Comparison of ENCODE assay signal across 15 cellular contexts in the genomic region with DNA sequence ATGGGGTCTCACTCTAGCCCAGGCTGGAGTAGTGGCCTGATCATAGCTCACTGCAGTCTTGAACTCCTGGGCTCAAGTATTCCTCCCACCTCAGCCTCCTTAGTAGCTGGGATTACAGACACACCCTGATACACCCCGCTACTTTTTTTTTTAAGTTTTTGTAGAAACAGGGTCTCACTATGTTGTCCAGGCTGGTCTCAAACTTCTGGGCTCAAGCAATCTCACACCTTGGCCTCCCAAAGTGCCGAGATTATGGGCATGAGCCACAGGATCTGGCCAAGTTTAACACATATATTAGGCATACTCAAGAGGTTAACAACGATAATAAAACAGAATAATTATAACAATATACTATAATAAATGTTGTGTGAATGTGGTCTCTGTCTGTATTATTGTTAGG. TPM values are rescaled to one million over a fixed set of nuclear protein-coding genes. Genes with fewer than 3 reads are reported as not detected.
"Had no signal": no experiment of that assay in that cellular context is flagged by ENCODE, and none has a peak within 500 bp of the region (broad histone marks: within the 10 kb centered on the region; RNA-seq: fewer than 3 reads in every experiment).

No MANE protein-coding gene starts in this region.

- H3K4me1 ChIP-seq: ascending aorta, neural progenitor cell had no signal

- H3K27ac ChIP-seq: ascending aorta, dorsolateral prefrontal cortex, hepatocyte, neural progenitor cell, ovary, transverse colon, vagina had no signal

- H3K27ac Mint-ChIP-seq: activated T-helper 2 cell treated with anti-CD3 and anti-CD28 coated beads, Interferon-gamma antibody, Interleukin-2, Interleukin-4, amounts not matched to agents 10 μg/mL and 5 μg/mL and 100 μg/mL, durations not matched to agents 14 hours and 24 hours and 36 hours; endodermal cell; neural progenitor cell had no signal

- DNase-seq: activated CD4-positive, alpha-beta T cell treated with anti-CD3 and anti-CD28 coated beads, Interleukin-2, amount 50 U/mL, for 48 hours; activated CD4-positive, CD25-positive, alpha-beta regulatory T cell treated with anti-CD3 and anti-CD28 coated beads, Interleukin-2, amount 50 U/mL, for 72 hours; activated naive CD4-positive, alpha-beta T cell treated with anti-CD3 and anti-CD28 coated beads, Interleukin-2, amount 10 ng/mL, durations not matched to agents 7 days and 5 days; dorsolateral prefrontal cortex; endodermal cell; ovary; stimulated activated naive CD4-positive, alpha-beta T cell; T-helper 9 cell; transverse colon had no signal

- H3K4me1 Mint-ChIP-seq: endodermal cell had no signal

- H3K27me3 Mint-ChIP-seq: activated naive CD4-positive, alpha-beta T cell treated with anti-CD3 and anti-CD28 coated beads, Interleukin-2, amount 10 ng/mL, durations not matched to agents 7 days and 5 days had no signal

- H3K9me3 ChIP-seq: ascending aorta, ovary, transverse colon, vagina had no signal

- H3K27me3 ChIP-seq: ascending aorta, dorsolateral prefrontal cortex, hepatocyte, neural progenitor cell, ovary, transverse colon, vagina had no signal

- H3K4me3 ChIP-seq: ascending aorta, dorsolateral prefrontal cortex, hepatocyte, neural progenitor cell, ovary, transverse colon, vagina had no signal

- H3K36me3 ChIP-seq: ascending aorta, neural progenitor cell, ovary, transverse colon, vagina had no signal

- H3K9me3 Mint-ChIP-seq: endodermal cell, neural progenitor cell had no signal

- H3K4me3 Mint-ChIP-seq: activated naive CD4-positive, alpha-beta T cell treated with anti-CD3 and anti-CD28 coated beads, Interleukin-2, amount 10 ng/mL, durations not matched to agents 7 days and 5 days; endodermal cell; neural progenitor cell had no signal

RNA-seq across cellular contexts. Expression of a gene that starts 55.2 kb away (rescaled TPM):
- total RNA-seq: ascending aorta, epithelial cell of proximal tubule, vagina had no signal
